ENCODE assay signal across 23 cellular contexts in genomic region chr6:124714728-124715127, GRCh38.
"Had no signal": no experiment of that assay in that cellular context is flagged by ENCODE, and none has a peak within 500 bp of the region (broad histone marks: within the 10 kb centered on the region; RNA-seq: fewer than 3 reads in every experiment).

No MANE protein-coding gene starts in this region.

- H3K27ac Mint-ChIP-seq: activated CD4-positive, alpha-beta T cell treated with anti-CD3 and anti-CD28 coated beads, Interleukin-2, amount 10 ng/mL, durations not matched to agents 24 days and 14 days; activated CD8-positive, alpha-beta memory T cell treated with anti-CD3 and anti-CD28 coated beads, Interleukin-2, amount 10 ng/mL, durations not matched to agents 7 days and 5 days; activated CD8-positive, alpha-beta T cell treated with anti-CD3 and anti-CD28 coated beads for 36 hours; activated naive CD4-positive, alpha-beta T cell treated with anti-CD3 and anti-CD28 coated beads, Interleukin-2, amount 10 ng/mL, durations not matched to agents 7 days and 5 days; activated naive CD8-positive, alpha-beta T cell treated with anti-CD3 and anti-CD28 coated beads, Interleukin-2, amount 50 U/mL, for 24 hours; naive thymus-derived CD4-positive, alpha-beta T cell; T-helper 2 cell treated with Interferon-gamma antibody and Interleukin-4, amounts not matched to agents 5 μg/mL and 100 μg/mL, for 36 hours had no signal

- H3K27ac ChIP-seq: brain microvascular endothelial cell, foreskin keratinocyte, left lung, spleen, upper lobe of left lung, VCaP had no signal

- H3K4me3 ChIP-seq: left lung, lung, spleen, upper lobe of left lung had no signal

- H3K9me3 Mint-ChIP-seq: activated CD4-positive, alpha-beta T cell treated with anti-CD3 and anti-CD28 coated beads, Interleukin-2, amount 10 ng/mL, durations not matched to agents 24 days and 14 days; activated CD8-positive, alpha-beta T cell treated with anti-CD3 and anti-CD28 coated beads for 36 hours; T-helper 2 cell treated with Interferon-gamma antibody and Interleukin-4, amounts not matched to agents 5 μg/mL and 100 μg/mL, for 36 hours had no signal

- H3K9me3 ChIP-seq: left lung, spleen, upper lobe of left lung had no signal

- H3K4me1 Mint-ChIP-seq: activated CD4-positive, alpha-beta T cell treated with anti-CD3 and anti-CD28 coated beads, Interleukin-2, amount 10 ng/mL, durations not matched to agents 24 days and 14 days; activated CD8-positive, alpha-beta memory T cell treated with anti-CD3 and anti-CD28 coated beads, Interleukin-2, amount 10 ng/mL, durations not matched to agents 7 days and 5 days; activated naive CD4-positive, alpha-beta T cell treated with anti-CD3 and anti-CD28 coated beads, Interleukin-2, amount 10 ng/mL, durations not matched to agents 7 days and 5 days; activated naive CD8-positive, alpha-beta T cell treated with anti-CD3 and anti-CD28 coated beads, Interleukin-2, amount 50 U/mL, for 24 hours; naive thymus-derived CD4-positive, alpha-beta T cell had no signal

- H3K36me3 Mint-ChIP-seq: activated CD8-positive, alpha-beta memory T cell treated with anti-CD3 and anti-CD28 coated beads, Interleukin-2, amount 10 ng/mL, durations not matched to agents 7 days and 5 days; activated naive CD4-positive, alpha-beta T cell treated with anti-CD3 and anti-CD28 coated beads, Interleukin-2, amount 10 ng/mL, durations not matched to agents 7 days and 5 days; naive thymus-derived CD4-positive, alpha-beta T cell had no signal

- DNase-seq: activated CD4-positive, alpha-beta T cell treated with anti-CD3 and anti-CD28 coated beads, Interleukin-2, amount 10 ng/mL, durations not matched to agents 24 days and 14 days; activated CD8-positive, alpha-beta memory T cell treated with anti-CD3 and anti-CD28 coated beads, Interleukin-2, amount 10 ng/mL, durations not matched to agents 7 days and 5 days; activated CD8-positive, alpha-beta T cell treated with anti-CD3 and anti-CD28 coated beads for 36 hours; activated effector memory CD4-positive, alpha-beta T cell treated with anti-CD3 and anti-CD28 coated beads, Interleukin-2, amount 50 U/mL, for 16 hours; activated naive CD4-positive, alpha-beta T cell treated with anti-CD3 and anti-CD28 coated beads, Interleukin-2, amount 10 ng/mL, durations not matched to agents 7 days and 5 days; activated naive CD8-positive, alpha-beta T cell treated with anti-CD3 and anti-CD28 coated beads, Interleukin-2, amount 50 U/mL, for 24 hours; activated T-cell treated with anti-CD3 and anti-CD28 coated beads for 4 hours; brain microvascular endothelial cell; central memory CD4-positive, alpha-beta T cell; dermis blood vessel endothelial cell; effector CD8-positive, alpha-beta T cell; foreskin keratinocyte; kidney glomerular epithelial cell; left lung; naive thymus-derived CD4-positive, alpha-beta T cell; spleen; stimulated activated CD4-positive, alpha-beta T cell treated with anti-CD3 and anti-CD28 coated beads, Interleukin-4, amount 100 ng/mL, for 1 hour; stimulated activated naive CD8-positive, alpha-beta T cell treated with anti-CD3 and anti-CD28 coated beads, Interleukin-15, Interleukin-2, amounts not matched to agents 100 U/mL and 50 U/mL, for 24 hours; upper lobe of left lung had no signal

- ATAC-seq: activated CD8-positive, alpha-beta memory T cell treated with anti-CD3 and anti-CD28 coated beads, Interleukin-2, amount 10 ng/mL, durations not matched to agents 7 days and 5 days; activated CD8-positive, alpha-beta T cell treated with anti-CD3 and anti-CD28 coated beads for 36 hours; activated naive CD8-positive, alpha-beta T cell treated with anti-CD3 and anti-CD28 coated beads, Interleukin-2, amount 50 U/mL, for 24 hours; foreskin keratinocyte; left lung; naive thymus-derived CD4-positive, alpha-beta T cell; stimulated activated naive CD8-positive, alpha-beta T cell treated with anti-CD3 and anti-CD28 coated beads, Interleukin-15, Interleukin-2, amounts not matched to agents 100 U/mL and 50 U/mL, for 24 hours had no signal

- H3K4me3 Mint-ChIP-seq: activated CD4-positive, alpha-beta T cell treated with anti-CD3 and anti-CD28 coated beads, Interleukin-2, amount 10 ng/mL, durations not matched to agents 24 days and 14 days; activated CD8-positive, alpha-beta memory T cell treated with anti-CD3 and anti-CD28 coated beads, Interleukin-2, amount 10 ng/mL, durations not matched to agents 7 days and 5 days; activated CD8-positive, alpha-beta T cell treated with anti-CD3 and anti-CD28 coated beads for 36 hours; activated naive CD4-positive, alpha-beta T cell treated with anti-CD3 and anti-CD28 coated beads, Interleukin-2, amount 10 ng/mL, durations not matched to agents 7 days and 5 days; activated naive CD8-positive, alpha-beta T cell treated with anti-CD3 and anti-CD28 coated beads, Interleukin-2, amount 50 U/mL, for 24 hours; naive thymus-derived CD4-positive, alpha-beta T cell; neural crest cell; T-helper 2 cell treated with Interferon-gamma antibody and Interleukin-4, amounts not matched to agents 5 μg/mL and 100 μg/mL, for 36 hours had no signal

- H3K27me3 ChIP-seq: brain microvascular endothelial cell, foreskin keratinocyte, left lung, spleen, upper lobe of left lung had no signal

- H3K27me3 Mint-ChIP-seq: activated CD4-positive, alpha-beta T cell treated with anti-CD3 and anti-CD28 coated beads, Interleukin-2, amount 10 ng/mL, durations not matched to agents 24 days and 14 days; activated CD8-positive, alpha-beta memory T cell treated with anti-CD3 and anti-CD28 coated beads, Interleukin-2, amount 10 ng/mL, durations not matched to agents 7 days and 5 days; activated naive CD4-positive, alpha-beta T cell treated with anti-CD3 and anti-CD28 coated beads, Interleukin-2, amount 10 ng/mL, durations not matched to agents 7 days and 5 days; activated naive CD8-positive, alpha-beta T cell treated with anti-CD3 and anti-CD28 coated beads, Interleukin-2, amount 50 U/mL, for 24 hours had no signal

- H3K36me3 ChIP-seq: brain microvascular endothelial cell, left lung, spleen, upper lobe of left lung had no signal

- H3K4me1 ChIP-seq: foreskin keratinocyte, left lung, spleen, upper lobe of left lung had no signal
